24 cellular contexts compared by ENCODE assay signal in genomic region chr20:48056218-48056617, GRCh38.
"Had no signal": no experiment of that assay in that cellular context is flagged by ENCODE, and none has a peak within 500 bp of the region (broad histone marks: within the 10 kb centered on the region; RNA-seq: fewer than 3 reads in every experiment).

No MANE protein-coding gene starts in this region.

- FAIRE-seq: islet of Langerhans, urothelium cell line had no signal

- H3K27me3 ChIP-seq: esophagus muscularis mucosa, neutrophil, right lobe of liver had no signal

- DNase-seq: activated CD4-positive, alpha-beta memory T cell treated with anti-CD3 and anti-CD28 coated beads for 36 hours; activated CD4-positive, alpha-beta T cell treated with anti-CD3 and anti-CD28 coated beads, Interleukin-2, amount 10 ng/mL, durations not matched to agents 24 days and 14 days; activated CD4-positive, CD25-positive, alpha-beta regulatory T cell treated with anti-CD3 and anti-CD28 coated beads, Interleukin-2, amount 50 U/mL, for 72 hours; activated CD8-positive, alpha-beta memory T cell treated with anti-CD3 and anti-CD28 coated beads, Interleukin-2, amount 50 U/mL, for 4 hours; activated naive CD8-positive, alpha-beta T cell treated with anti-CD3 and anti-CD28 coated beads, Interleukin-2, amount 50 U/mL, for 24 hours; activated T-cell treated with anti-CD3 and anti-CD28 coated beads, Interleukin-2, amount 50 U/mL, for 24 hours; amygdala; caudate nucleus; endodermal cell; foreskin keratinocyte; left lung; lower lobe of right lung; right lobe of liver; stimulated activated CD4-positive, alpha-beta T cell treated with anti-CD3 and anti-CD28 coated beads, Interleukin-12 subunit alpha, Interleukin-12 subunit beta, amount 100 ng/mL, for 4 hours; stimulated activated CD4-positive, alpha-beta T cell treated with anti-CD3 and anti-CD28 coated beads, Interleukin-4, amount 100 ng/mL, for 1 hour; T1000; trophoblast cell; WERI-Rb-1 had no signal

- H3K27ac ChIP-seq: esophagus muscularis mucosa, foreskin keratinocyte, left lung, lower lobe of right lung, neutrophil, right lobe of liver, skin epidermis, thoracic aorta, WERI-Rb-1 had no signal

- H3K4me1 ChIP-seq: left lung, lower lobe of right lung, right lobe of liver had no signal

- H3K9me3 ChIP-seq: esophagus muscularis mucosa, lower lobe of right lung, neutrophil, right lobe of liver, thoracic aorta had no signal

- H3K4me3 ChIP-seq: esophagus muscularis mucosa, left lung, lower lobe of right lung, right lobe of liver, skin epidermis, thoracic aorta had no signal

- H3K36me3 ChIP-seq: esophagus muscularis mucosa, left lung, lower lobe of right lung, neutrophil, right lobe of liver, thoracic aorta, WERI-Rb-1 had no signal
